Comparison of ENCODE assay signal across 8 cellular contexts in genomic region chr7:134778941-134779740, GRCh38. TPM values are rescaled to one million over a fixed set of nuclear protein-coding genes. Genes with fewer than 3 reads are reported as not detected.
DNase-seq lines count a peak whose midpoint lies in the region; ATAC-seq and TF ChIP-seq lines count a peak whose summit lies in the region.

Gene CALD1, plus strand, starts transcription at chr7:134779634. Its CDS starts 88,100 bp downstream, at chr7:134867734.

- peak within 1 kb of the TSS; percentile 91 for H3K27ac Mint-ChIP-seq in endodermal cell

- H3K27me3 Mint-ChIP-seq in endodermal cell (ENCODE audit: insufficient read depth): peaks cover 5% of the 10 kb centered on the region

- peaks cover 38% of the 10 kb centered on the region for H3K4me1 Mint-ChIP-seq in endodermal cell

- ATAC-seq in HG03108 (IDR thresholded peaks at IDR 0.05; ENCODE audit: unreplicated experiment): no peak

- TF ChIP-seq POLR2A in lower leg skin (IDR thresholded peaks at IDR 0.05): no peak

- peak within 1 kb of the TSS; percentile 90 for H3K9ac ChIP-seq in endodermal cell (ENCODE audit: extremely low read depth, low read length, poor library complexity, severe bottlenecking)

- H3K9me3 ChIP-seq in endodermal cell (ENCODE audit: control insufficient read depth, low read length) (no peaks in the 10 kb centered on the region), thymus (ENCODE audit: control insufficient read depth) (no peaks in the 10 kb centered on the region)

- DNase-seq in AG08396 (ENCODE audit: low spot score): peak; percentile 86
- DNase-seq in NCI-H446 treated with DMSO at 0.1 percent for 48 hours (lab: John Stamatoyannopoulos, UW): peak; percentile 46
- DNase-seq in endodermal cell: peak; percentile 95
- peak; percentile 69 to 94 for DNase-seq in lower leg skin (ENCODE audit: low spot score in 2 of 2)
- DNase-seq in NCI-H2196 (lab: John Stamatoyannopoulos, UW; ENCODE audit: unreplicated experiment): no peak
- DNase-seq in NCI-H187 (lab: John Stamatoyannopoulos, UW): no peak

- H3K36me3 Mint-ChIP-seq in endodermal cell (ENCODE audit: low read depth): no peaks in the 10 kb centered on the region

- intact Hi-C loops in lower leg skin (cut with DNase I; ENCODE audit: low total_unique reads): no loop called here

- H3K36me3 ChIP-seq in endodermal cell (ENCODE audit: control insufficient read depth, insufficient read depth, low read length): peaks cover under 1% of the 10 kb centered on the region
- H3K36me3 ChIP-seq in thymus (ENCODE audit: control insufficient read depth, insufficient read depth): no peaks in the 10 kb centered on the region

- peak within 1 kb of the TSS; percentile 68 for H3K4me3 Mint-ChIP-seq in endodermal cell

- H3K27ac ChIP-seq in endodermal cell (ENCODE audit: low read depth, low read length) (peak within 1 kb of the TSS; percentile 85), thymus (ENCODE audit: low read depth) (peak within 1 kb of the TSS; percentile 11)

- WGBS in endodermal cell (ENCODE audit: insufficient coverage in 1 of 2, insufficient read length in 1 of 2), 2 experiments: 14% methylated on average over 6 to 15 of the region's 15 CpGs
- 12% methylated on average over 15 of the region's 15 CpGs for WGBS in lower leg skin, 2 donors
- WGBS in thymus: 59% methylated on average over 15 of the region's 15 CpGs

- H3K4me1 ChIP-seq in endodermal cell (ENCODE audit: control insufficient read depth, insufficient read depth, low read length) (no peaks in the 10 kb centered on the region), thymus (ENCODE audit: control insufficient read depth, insufficient read depth, low read length) (no peaks in the 10 kb centered on the region)

- H3K27me3 ChIP-seq in endodermal cell (ENCODE audit: control insufficient read depth, insufficient read depth, low read length, poor library complexity, severe bottlenecking): no peaks in the 10 kb centered on the region
- no peaks in the 10 kb centered on the region for H3K27me3 ChIP-seq in thymus (ENCODE audit: control insufficient read depth, insufficient read depth)

- TF ChIP-seq CTCF in endodermal cell (conservative IDR thresholded peaks at IDR 0.05): no peak
- TF ChIP-seq CTCF in lower leg skin (IDR thresholded peaks at IDR 0.05): no peak

- peak within 1 kb of the TSS; percentile 93 for H3K4me3 ChIP-seq in endodermal cell (ENCODE audit: low read length)
- peak within 1 kb of the TSS; percentile 22 for H3K4me3 ChIP-seq in lower leg skin (ENCODE audit: low read depth, poor library complexity, severe bottlenecking)
- H3K4me3 ChIP-seq in thymus (ENCODE audit: low read length): peak within 1 kb of the TSS; percentile 13

- H3K9me3 Mint-ChIP-seq in endodermal cell: no peaks in the 10 kb centered on the region

RNA-seq across cellular contexts. Expression of gene CALD1, which starts in this region (rescaled TPM):
- total RNA-seq in endodermal cell (100 to 1,000 TPM; 111 to 132 TPM), lower leg skin (10 to 100 TPM; 30.3 to 95.7 (median 58.0) TPM)
- polyA plus RNA-seq in endodermal cell (2013, experiment 1 of 2): 142 TPM
- 153 TPM for polyA plus RNA-seq in endodermal cell (2013, experiment 2 of 2)
- 78.9 TPM for polyA plus RNA-seq in thymus

Comparison
In these comparisons a context has a peak if more than half of its experiments do, and no peak if none do; other contexts are left out.
1. DNase-seq: peak in AG08396 (single experiment), NCI-H446 treated with DMSO at 0.1 percent for 48 hours (single experiment), endodermal cell (single experiment) and lower leg skin (2 of 2); none in NCI-H2196 (single experiment) and NCI-H187 (0 of 2).
2. H3K4me3 ChIP-seq: peak in every context shown above with its lines; median percentile 93 in endodermal cell; 22 in lower leg skin; 13 in thymus.